In genomic region chr19:40056505-40056904, GRCh38 we compare ENCODE assay signal across 8 cellular contexts. TPM values are rescaled to one million over a fixed set of nuclear protein-coding genes. Genes with fewer than 3 reads are reported as not detected.
DNase-seq lines count a peak whose midpoint lies in the region; ATAC-seq, FAIRE-seq and TF ChIP-seq lines count a peak whose summit lies in the region.

No MANE protein-coding gene starts in this region.

- H3K4me2 ChIP-seq in SK-N-SH, result peak overlapping the region; percentile 88

- ATAC-seq in SK-N-SH treated with all-trans-retinoic acid at 6 μM for 48 hours (no peak), GM19395 (IDR thresholded peaks at IDR 0.05; ENCODE audit: unreplicated experiment) (no peak)
- no peak for ATAC-seq in activated CD8-positive, alpha-beta T cell treated with anti-CD3 and anti-CD28 coated beads for 36 hours

- peaks cover 3 to 18% of the 10 kb centered on the region in 2 experiments for H3K36me3 ChIP-seq in SK-N-SH (replicated peaks in 1 of 2; ENCODE audit: control insufficient read depth in 1 of 2, insufficient read depth in 2 of 2, low read length in 1 of 2)
- no peaks in the 10 kb centered on the region for H3K36me3 ChIP-seq in stomach smooth muscle (ENCODE audit: control insufficient read depth in 2 of 2, insufficient read depth in 2 of 2, low read length in 2 of 2)

- peaks cover 32% of the 10 kb centered on the region for H3K4me1 Mint-ChIP-seq in activated CD8-positive, alpha-beta T cell treated with anti-CD3 and anti-CD28 coated beads for 36 hours (ENCODE audit: low read depth)
- peaks cover 43 to 55% of the 10 kb centered on the region in 2 donors for H3K4me1 Mint-ChIP-seq in immature natural killer cell

- peaks cover 24% of the 10 kb centered on the region for H3K36me3 Mint-ChIP-seq in activated CD8-positive, alpha-beta T cell treated with anti-CD3 and anti-CD28 coated beads for 36 hours (ENCODE audit: low read depth)
- peaks cover 11 to 14% (median 13%) of the 10 kb centered on the region in 3 donors for H3K36me3 Mint-ChIP-seq in immature natural killer cell

- peak overlapping the region; percentile 100 for H2AFZ ChIP-seq in SK-N-SH (ENCODE audit: low read depth)

- peaks cover 12% of the 10 kb centered on the region for H3K9me3 Mint-ChIP-seq in activated CD8-positive, alpha-beta T cell treated with anti-CD3 and anti-CD28 coated beads for 36 hours
- H3K9me3 Mint-ChIP-seq in immature natural killer cell, result peaks cover 15 to 24% (median 20%) of the 10 kb centered on the region in 6 donors

- no peak for DNase-seq in SK-N-SH
- DNase-seq in activated CD8-positive, alpha-beta T cell treated with anti-CD3 and anti-CD28 coated beads for 36 hours, result no peak
- DNase-seq in immature natural killer cell, result no peak
- DNase-seq in RCC 7860 (ENCODE audit: low spot score), result no peak
- DNase-seq in GOT3 (lab: John Stamatoyannopoulos, UW), result no peak

- peak overlapping the region; percentile 80 to 99 for H3K4me3 ChIP-seq in SK-N-SH (ENCODE audit: low read depth in 2 of 2, low read length in 1 of 2)
- peak overlapping the region; percentile 85 to 88 for H3K4me3 ChIP-seq in stomach smooth muscle (ENCODE audit: low read length in 2 of 2)

- 5% methylated on average over 7 of the region's 7 CpGs for WGBS in SK-N-SH (ENCODE audit: low lambda C conversion rate)

- H3K4me1 ChIP-seq in SK-N-SH (ENCODE audit: control insufficient read depth in 1 of 2, insufficient read depth in 2 of 2, low read depth in 1 of 2, low read length in 1 of 2), result peaks cover 0 to 6% of the 10 kb centered on the region in 2 experiments; a peak in 2 of 4 replicates
- no peaks in the 10 kb centered on the region for H3K4me1 ChIP-seq in stomach smooth muscle (ENCODE audit: control insufficient read depth, insufficient read depth, low read length)

- intact Hi-C loops in activated CD8-positive, alpha-beta T cell treated with anti-CD3 and anti-CD28 coated beads for 36 hours (cut with micrococcal nuclease), result no loop called here

- no peak for TF ChIP-seq RAD21 in SK-N-SH (IDR thresholded peaks at IDR 0.05; ENCODE audit: low read length)

- H3K4me3 Mint-ChIP-seq in activated CD8-positive, alpha-beta T cell treated with anti-CD3 and anti-CD28 coated beads for 36 hours, result peak overlapping the region; percentile 98
- H3K4me3 Mint-ChIP-seq in immature natural killer cell, result peak overlapping the region; percentile 98 to 100 (median 100)

- TF ChIP-seq CTCF in SK-N-SH (IDR thresholded peaks at IDR 0.05), result no peak
- no peak for TF ChIP-seq CTCF in activated CD8-positive, alpha-beta T cell treated with anti-CD3 and anti-CD28 coated beads for 36 hours (IDR thresholded peaks at IDR 0.05)

- no peaks in the 10 kb centered on the region for H3F3A ChIP-seq in SK-N-SH (replicated peaks; ENCODE audit: insufficient read depth)

- POLR2A ChIA-PET in SK-N-SH (lab: Yijun Ruan, JAX), result interaction anchor here (0.9 kb wide), 1 partner anchor 86 kb away, joined by 4 read pairs; no protein-coding TSS in a partner anchor
- POLR2A ChIA-PET in activated CD8-positive, alpha-beta T cell treated with anti-CD3 and anti-CD28 coated beads for 36 hours (lab: Charles Lee), result interaction anchor here (0.5 to 1.7 kb wide), 7 partner anchors 8 to 1256 kb away, joined by 3 to 6 read pairs (median 4); partner anchors contain the start of gene ZNF546

- H3K9me3 ChIP-seq in SK-N-SH, result peaks cover 8% of the 10 kb centered on the region
- peaks cover 3 to 6% of the 10 kb centered on the region in 2 donors for H3K9me3 ChIP-seq in stomach smooth muscle (ENCODE audit: control insufficient read depth in 2 of 2, low read length in 2 of 2)

- CTCF ChIA-PET in SK-N-SH (lab: Yijun Ruan, JAX), result interaction anchor here (0.6 to 1.6 kb wide), 2 partner anchors 86 to 211 kb away, joined by 3 to 4 read pairs; partner anchors contain the start of gene PSMC4
- CTCF ChIA-PET in activated CD8-positive, alpha-beta T cell treated with anti-CD3 and anti-CD28 coated beads for 36 hours (lab: Charles Lee), result interaction anchor here (1.0 to 1.1 kb wide), 2 partner anchors 59 to 86 kb away, joined by 3 read pairs; partner anchors contain the start of genes PSMC4 and ZNF546

- no peaks in the 10 kb centered on the region for H4K20me1 ChIP-seq in SK-N-SH (ENCODE audit: insufficient read depth)

- TF ChIP-seq EP300 in SK-N-SH (IDR thresholded peaks at IDR 0.05; ENCODE audit: borderline replicate concordance in 1 of 2, low read depth in 1 of 2, low read length in 1 of 2), result no peak

- no peaks in the 10 kb centered on the region for H3K9me2 ChIP-seq in SK-N-SH

- H3K79me2 ChIP-seq in SK-N-SH (ENCODE audit: insufficient read depth), result peaks cover 49% of the 10 kb centered on the region

- FAIRE-seq in RCC 7860 (lab: Jason Lieb, UNC), result no peak

- H3K27me3 Mint-ChIP-seq in activated CD8-positive, alpha-beta T cell treated with anti-CD3 and anti-CD28 coated beads for 36 hours, result no peaks in the 10 kb centered on the region
- H3K27me3 Mint-ChIP-seq in immature natural killer cell (ENCODE audit: low read depth in 3 of 3), result peaks cover 11 to 18% (median 13%) of the 10 kb centered on the region in 3 donors

- H3K27ac Mint-ChIP-seq in activated CD8-positive, alpha-beta T cell treated with anti-CD3 and anti-CD28 coated beads for 36 hours, result peak overlapping the region; percentile 96
- peak overlapping the region; percentile 93 to 98 (median 95) for H3K27ac Mint-ChIP-seq in immature natural killer cell

- peak overlapping the region; percentile 78 for H3K9ac ChIP-seq in SK-N-SH
- peak overlapping the region; percentile 77 to 85 for H3K9ac ChIP-seq in stomach smooth muscle (ENCODE audit: low read length in 2 of 2)

- H3K27me3 ChIP-seq in SK-N-SH (ENCODE audit: insufficient read depth) (no peaks in the 10 kb centered on the region), stomach smooth muscle (ENCODE audit: control insufficient read depth in 1 of 2, insufficient read depth in 2 of 2, low read length in 2 of 2) (no peaks in the 10 kb centered on the region)

- peak overlapping the region; percentile 44 to 83; a peak in 3 of 4 replicates for H3K27ac ChIP-seq in SK-N-SH (ENCODE audit: low read depth in 2 of 2, low read length in 1 of 2)
- peak overlapping the region; percentile 19 for H3K27ac ChIP-seq in stomach smooth muscle (ENCODE audit: low read length)

TF ChIP-seq in SK-N-SH, 30 proteins besides CTCF, POLR2A, EP300 and RAD21:
- no peak for TF ChIP-seq NRF1 (IDR thresholded peaks at IDR 0.05; ENCODE audit: low read depth, low read length)
- TF ChIP-seq TEAD4 (IDR thresholded peaks at IDR 0.05; ENCODE audit: borderline replicate concordance, insufficient read depth), result no peak
- TF ChIP-seq GATA2 (CRISPR knock-in tag; IDR thresholded peaks at IDR 0.05), result no peak
- no peak for TF ChIP-seq RFX5 (IDR thresholded peaks at IDR 0.05; ENCODE audit: low read length)
- TF ChIP-seq, protein P1, sequence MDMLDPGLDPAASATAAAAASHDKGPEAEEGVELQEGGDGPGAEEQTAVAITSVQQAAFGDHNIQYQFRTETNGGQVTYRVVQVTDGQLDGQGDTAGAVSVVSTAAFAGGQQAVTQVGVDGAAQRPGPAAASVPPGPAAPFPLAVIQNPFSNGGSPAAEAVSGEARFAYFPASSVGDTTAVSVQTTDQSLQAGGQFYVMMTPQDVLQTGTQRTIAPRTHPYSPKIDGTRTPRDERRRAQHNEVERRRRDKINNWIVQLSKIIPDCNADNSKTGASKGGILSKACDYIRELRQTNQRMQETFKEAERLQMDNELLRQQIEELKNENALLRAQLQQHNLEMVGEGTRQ (IDR thresholded peaks at IDR 0.05; ENCODE audit: borderline replicate concordance, low read depth, low read length), result no peak
- no peak for TF ChIP-seq FOXJ3 (CRISPR knock-in tag; IDR thresholded peaks at IDR 0.05)

TF ChIP-seq in SK-N-SH treated with all-trans-retinoic acid at 6 μM for 48 hours, 23 proteins besides CTCF, POLR2A, EP300 and RAD21 (continues in another document):
- TF ChIP-seq, protein P2, sequence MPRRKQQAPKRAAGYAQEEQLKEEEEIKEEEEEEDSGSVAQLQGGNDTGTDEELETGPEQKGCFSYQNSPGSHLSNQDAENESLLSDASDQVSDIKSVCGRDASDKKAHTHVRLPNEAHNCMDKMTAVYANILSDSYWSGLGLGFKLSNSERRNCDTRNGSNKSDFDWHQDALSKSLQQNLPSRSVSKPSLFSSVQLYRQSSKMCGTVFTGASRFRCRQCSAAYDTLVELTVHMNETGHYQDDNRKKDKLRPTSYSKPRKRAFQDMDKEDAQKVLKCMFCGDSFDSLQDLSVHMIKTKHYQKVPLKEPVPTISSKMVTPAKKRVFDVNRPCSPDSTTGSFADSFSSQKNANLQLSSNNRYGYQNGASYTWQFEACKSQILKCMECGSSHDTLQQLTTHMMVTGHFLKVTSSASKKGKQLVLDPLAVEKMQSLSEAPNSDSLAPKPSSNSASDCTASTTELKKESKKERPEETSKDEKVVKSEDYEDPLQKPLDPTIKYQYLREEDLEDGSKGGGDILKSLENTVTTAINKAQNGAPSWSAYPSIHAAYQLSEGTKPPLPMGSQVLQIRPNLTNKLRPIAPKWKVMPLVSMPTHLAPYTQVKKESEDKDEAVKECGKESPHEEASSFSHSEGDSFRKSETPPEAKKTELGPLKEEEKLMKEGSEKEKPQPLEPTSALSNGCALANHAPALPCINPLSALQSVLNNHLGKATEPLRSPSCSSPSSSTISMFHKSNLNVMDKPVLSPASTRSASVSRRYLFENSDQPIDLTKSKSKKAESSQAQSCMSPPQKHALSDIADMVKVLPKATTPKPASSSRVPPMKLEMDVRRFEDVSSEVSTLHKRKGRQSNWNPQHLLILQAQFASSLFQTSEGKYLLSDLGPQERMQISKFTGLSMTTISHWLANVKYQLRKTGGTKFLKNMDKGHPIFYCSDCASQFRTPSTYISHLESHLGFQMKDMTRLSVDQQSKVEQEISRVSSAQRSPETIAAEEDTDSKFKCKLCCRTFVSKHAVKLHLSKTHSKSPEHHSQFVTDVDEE (CRISPR knock-in tag; IDR thresholded peaks at IDR 0.05), result no peak

RNA-seq across cellular contexts. Expression of gene ZNF780B, which starts 0.5 kb away (rescaled TPM):
- polyA plus RNA-seq in SK-N-SH (2012; rRNA removed) (6.4 and 7.0 TPM in 2 replicates), immature natural killer cell (10 to 100 TPM in 1 of 3 donors, 1 to 10 TPM in 2; 7.1 to 10.6 (median 9.5) TPM)
- polyA plus RNA-seq in SK-N-SH (2012; cell fraction: cytosol; rRNA removed), result 4.9 and 8.6 TPM in 2 replicates
- polyA plus RNA-seq in SK-N-SH (2012; cell fraction: nucleus; rRNA removed), result 8.7 and 13.1 TPM in 2 replicates
- 10 to 100 TPM; 15.5 to 18.6 TPM for total RNA-seq in activated CD8-positive, alpha-beta T cell treated with anti-CD3 and anti-CD28 coated beads for 36 hours

RNA-seq across cellular contexts. Expression of gene ZNF780A, which starts 34.2 kb away (rescaled TPM):
- polyA plus RNA-seq in SK-N-SH (2012; rRNA removed) (7.1 and 8.8 TPM in 2 replicates), immature natural killer cell (10 to 100 TPM in 2 of 3 donors, 1 to 10 TPM in 1; 9.7 to 17.3 (median 12.4) TPM)
- 9.7 and 14.1 TPM in 2 replicates for polyA plus RNA-seq in SK-N-SH (2012; cell fraction: cytosol; rRNA removed)
- 7.7 and 10.0 TPM in 2 replicates for polyA plus RNA-seq in SK-N-SH (2012; cell fraction: nucleus; rRNA removed)
- 10 to 100 TPM; 12.9 to 13.3 TPM for total RNA-seq in activated CD8-positive, alpha-beta T cell treated with anti-CD3 and anti-CD28 coated beads for 36 hours

RNA-seq across cellular contexts. Expression of gene ZNF546, which starts 59.6 kb away (rescaled TPM):
- polyA plus RNA-seq in SK-N-SH (2012; rRNA removed) (0.87 and 1.2 TPM in 2 replicates), immature natural killer cell (1 to 10 TPM in 2 of 3 donors, not detected in 1; 2.4 to 2.5 TPM)
- 0.82 and 1.0 TPM in 2 replicates for polyA plus RNA-seq in SK-N-SH (2012; cell fraction: cytosol; rRNA removed)
- polyA plus RNA-seq in SK-N-SH (2012; cell fraction: nucleus; rRNA removed), result 1.2 and 1.8 TPM in 2 replicates
- 1 to 10 TPM; 5.2 to 5.6 TPM for total RNA-seq in activated CD8-positive, alpha-beta T cell treated with anti-CD3 and anti-CD28 coated beads for 36 hours
